Comparison of ENCODE assay signal across 24 cellular contexts in the genomic region with DNA sequence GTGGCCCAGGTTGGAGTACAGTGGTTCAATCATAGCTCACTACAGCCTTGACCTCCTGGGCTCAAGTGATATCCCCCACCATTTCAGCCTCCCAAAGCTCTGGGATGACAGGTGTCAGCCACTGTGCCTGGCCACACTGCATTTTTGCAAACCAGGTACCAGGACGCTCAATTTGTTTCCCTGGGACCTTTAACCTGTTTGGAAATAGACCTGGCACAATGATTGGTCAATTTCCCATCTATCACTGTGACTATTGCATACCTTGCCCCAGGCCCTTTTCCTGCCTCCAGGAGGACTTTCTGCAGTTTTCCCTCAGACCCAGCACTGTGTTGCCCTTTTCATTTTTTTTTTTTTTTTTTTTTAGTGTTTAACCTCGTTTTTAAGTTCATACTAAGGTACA. TPM values are rescaled to one million over a fixed set of nuclear protein-coding genes. Genes with fewer than 3 reads are reported as not detected.
DNase-seq lines count a peak whose midpoint lies in the region; ATAC-seq, FAIRE-seq and TF ChIP-seq lines count a peak whose summit lies in the region.
"Had no signal": no experiment of that assay in that cellular context is flagged by ENCODE, and none has a peak within 500 bp of the region (broad histone marks: within the 10 kb centered on the region; RNA-seq: fewer than 3 reads in every experiment).

No MANE protein-coding gene starts in this region.

- intact Hi-C loops in head of caudate nucleus (cut with DNase I): no loop called here

- H2BK20ac ChIP-seq in H9 (ENCODE audit: low read depth, low read length, poor library complexity, severe bottlenecking): no peak overlapping the region
- no peak overlapping the region for H2BK20ac ChIP-seq in H1 (ENCODE audit: low read length)

- no peak overlapping the region for H2BK15ac ChIP-seq in H9 (ENCODE audit: low read depth, low read length)
- H2BK15ac ChIP-seq in H1 (ENCODE audit: low read length): no peak overlapping the region

- H3K27ac ChIP-seq in H9 (ENCODE audit: insufficient read length, low read depth, low read length): no peak overlapping the region
- no peak overlapping the region for H3K27ac ChIP-seq in Karpas-422 (ENCODE audit: low read length)
- H3K27ac ChIP-seq in H1 (ENCODE audit: low read depth, low read length): no peak overlapping the region
- no peak overlapping the region for H3K27ac ChIP-seq in tibial nerve
- H3K27ac ChIP-seq: BLaER1 had no signal

- no peak for ATAC-seq in HG03565 (IDR thresholded peaks at IDR 0.05; ENCODE audit: unreplicated experiment)
- ATAC-seq: K562, SK-N-SH treated with all-trans-retinoic acid at 6 μM for 48 hours, T-cell had no signal

- no peak for FAIRE-seq in H1 (lab: Jason Lieb, UNC)
- FAIRE-seq: GM12891, K562, RCC 7860 had no signal

- H3K36me3 ChIP-seq in Karpas-422 (ENCODE audit: insufficient read depth, low read length): no peaks in the 10 kb centered on the region
- H3K36me3 ChIP-seq in H1 (ENCODE audit: control insufficient read depth in 2 of 4, insufficient read depth in 4 of 4, low read length in 3 of 4): no peaks in the 10 kb centered on the region
- H3K36me3 ChIP-seq in tibial nerve: no peaks in the 10 kb centered on the region
- H3K36me3 ChIP-seq: BLaER1 had no signal

- no peaks in the 10 kb centered on the region for H3K9me3 ChIP-seq in H9 (ENCODE audit: control insufficient read depth, low read depth, low read length)
- H3K9me3 ChIP-seq in Karpas-422 (ENCODE audit: low read length): no peaks in the 10 kb centered on the region
- H3K9me3 ChIP-seq in H1 (ENCODE audit: insufficient read depth in 2 of 2, low read depth in 1 of 2, low read length in 1 of 2): no peaks in the 10 kb centered on the region; a peak in 1 of 4 replicates
- H3K9me3 ChIP-seq in tibial nerve: no peaks in the 10 kb centered on the region
- H3K9me3 ChIP-seq: BLaER1 had no signal

- H3K23ac ChIP-seq in H9 (ENCODE audit: insufficient read length, low read depth, low read length) (no peak overlapping the region), H1 (ENCODE audit: insufficient read length) (no peak overlapping the region)

- H3K36me3 Mint-ChIP-seq in H9 (ENCODE audit: insufficient read depth in 1 of 3, low read depth in 3 of 3) (no peaks in the 10 kb centered on the region; a peak in 1 of 7 replicates), nephron progenitor cell (ENCODE audit: low read depth) (no peaks in the 10 kb centered on the region)
- H3K36me3 Mint-ChIP-seq: CD4-positive, alpha-beta memory T cell; T-cell had no signal

- TF ChIP-seq RAD21 in H1 (IDR thresholded peaks at IDR 0.05 in 1 of 2, conservative IDR thresholded peaks at IDR 0.05 in 1 of 2; ENCODE audit: low read depth in 2 of 2, low read length in 2 of 2): no peak

- H3T11ph ChIP-seq in H9 (ENCODE audit: low read length): no peak overlapping the region

- TF ChIP-seq EP300 in H1 (IDR thresholded peaks at IDR 0.05; ENCODE audit: borderline replicate concordance in 1 of 2, low read depth in 2 of 2, low read length in 2 of 2) (no peak), tibial nerve (IDR thresholded peaks at IDR 0.05) (no peak)

- H3K18ac ChIP-seq in H9 (ENCODE audit: insufficient read length, low read depth, low read length) (no peak overlapping the region), H1 (ENCODE audit: extremely low read depth, low read length) (no peak overlapping the region; the same call in 1 of the 2 replicates)

- H4K20me1 ChIP-seq in H9 (ENCODE audit: control insufficient read depth, insufficient read depth, insufficient read length): no peaks in the 10 kb centered on the region
- no peaks in the 10 kb centered on the region for H4K20me1 ChIP-seq in Karpas-422 (ENCODE audit: insufficient read depth, low read depth, low read length)
- no peaks in the 10 kb centered on the region for H4K20me1 ChIP-seq in H1 (replicated peaks in 1 of 2; ENCODE audit: control insufficient read depth in 1 of 2, insufficient read depth in 2 of 2, low read length in 2 of 2)
- H4K20me1 ChIP-seq: BLaER1 had no signal

- H2BK5ac ChIP-seq in H9 (ENCODE audit: insufficient read length, low read length) (no peak overlapping the region), H1 (ENCODE audit: low read depth, low read length) (no peak overlapping the region)

- no CpG with 5 or more reads among the region's 2 CpGs for WGBS in H9 (ENCODE audit: extremely low coverage, insufficient read length, low lambda C conversion rate)
- 86% methylated on average over 1 of the region's 2 CpGs; no CpG with 5 or more reads in 1 of the 2 experiments for WGBS in H1 (ENCODE audit: extremely low coverage in 1 of 2, insufficient coverage in 1 of 2, insufficient read length in 1 of 2, insufficient replicate concordance in 2 of 2, low coverage in 1 of 2, low lambda C conversion rate in 2 of 2, missing lambda C conversion rate in 1 of 2), 2 experiments
- WGBS in tibial nerve, 2 donors: 68 to 81% methylated on average over 2 of the region's 2 CpGs

- no peaks in the 10 kb centered on the region for H3K79me1 ChIP-seq in H9 (ENCODE audit: insufficient read depth, low read depth, low read length, poor library complexity, severe bottlenecking)
- no peaks in the 10 kb centered on the region for H3K79me1 ChIP-seq in H1 (ENCODE audit: low read depth, low read length)

- no peak overlapping the region for H3K56ac ChIP-seq in H9 (ENCODE audit: insufficient read length, low read depth, low read length)
- H3K56ac ChIP-seq in H1 (replicated peaks; ENCODE audit: insufficient read length, low read depth, low read length): no peak overlapping the region

- H3K4ac ChIP-seq in H9 (ENCODE audit: low read depth, low read length) (no peak overlapping the region), H1 (replicated peaks; ENCODE audit: insufficient read length, low read depth, low read length) (no peak overlapping the region)

- H3K4me1 ChIP-seq in H9 (ENCODE audit: insufficient read depth, low read length): no peaks in the 10 kb centered on the region
- H3K4me1 ChIP-seq in Karpas-422 (ENCODE audit: low read length): no peaks in the 10 kb centered on the region
- peaks cover 0 to 3% (median 0%) of the 10 kb centered on the region in 4 experiments; a peak in 1 of 7 replicates for H3K4me1 ChIP-seq in H1 (replicated peaks in 1 of 4; ENCODE audit: control insufficient read depth in 3 of 4, insufficient read depth in 4 of 4, low read length in 3 of 4)
- no peaks in the 10 kb centered on the region for H3K4me1 ChIP-seq in tibial nerve
- H3K4me1 ChIP-seq: BLaER1 had no signal

- no peak for TF ChIP-seq POLR2A in H1 (IDR thresholded peaks at IDR 0.05; ENCODE audit: control extremely low read depth in 1 of 2, low read depth in 2 of 2, low read length in 2 of 2)
- no peak for TF ChIP-seq POLR2A in tibial nerve (IDR thresholded peaks at IDR 0.05)

- H3K27me3 Mint-ChIP-seq in H9 (ENCODE audit: low read depth) (peaks cover 4% of the 10 kb centered on the region; the same call in 1 of the 2 replicates), nephron progenitor cell (ENCODE audit: low read depth, poor library complexity) (no peaks in the 10 kb centered on the region)
- H3K27me3 Mint-ChIP-seq: CD4-positive, alpha-beta memory T cell; T-cell had no signal

- H3K9me2 ChIP-seq in Karpas-422 (replicated peaks; ENCODE audit: insufficient read depth, low read length): no peaks in the 10 kb centered on the region

- H2AFZ ChIP-seq in H9 (ENCODE audit: low read length) (no peak overlapping the region), Karpas-422 (ENCODE audit: low read length) (no peak overlapping the region), H1 (ENCODE audit: low read length) (no peak overlapping the region)

- CTCF ChIA-PET in H1 (lab: Charles Lee; ENCODE audit: partially characterized antibody): interaction anchor here (2.7 kb wide), 1 partner anchor 12 kb away, joined by 11 read pairs; no protein-coding TSS in a partner anchor

- peaks cover 5 to 16% of the 10 kb centered on the region in 2 experiments; a peak in 4 of 5 replicates for H3K9me3 Mint-ChIP-seq in H9
- H3K9me3 Mint-ChIP-seq in nephron progenitor cell: no peaks in the 10 kb centered on the region
- H3K9me3 Mint-ChIP-seq: CD4-positive, alpha-beta memory T cell; T-cell had no signal

- H3K4me1 Mint-ChIP-seq in H9: peaks cover 22 to 23% of the 10 kb centered on the region in 2 experiments
- peaks cover 24% of the 10 kb centered on the region for H3K4me1 Mint-ChIP-seq in nephron progenitor cell
- H3K4me1 Mint-ChIP-seq: CD4-positive, alpha-beta memory T cell had no signal

- H3K79me2 ChIP-seq in H9 (ENCODE audit: insufficient read depth, low read length): no peaks in the 10 kb centered on the region
- H3K79me2 ChIP-seq in Karpas-422 (ENCODE audit: low read length): no peaks in the 10 kb centered on the region
- H3K79me2 ChIP-seq in H1 (ENCODE audit: control insufficient read depth in 1 of 2, insufficient read depth in 2 of 2, low read length in 2 of 2): no peaks in the 10 kb centered on the region

- H3K14ac ChIP-seq in H9 (ENCODE audit: insufficient read depth, low read length): no peak overlapping the region
- no peak overlapping the region for H3K14ac ChIP-seq in H1 (ENCODE audit: insufficient read length)

- TF ChIP-seq CTCF in H9 (conservative IDR thresholded peaks at IDR 0.05) (no peak), H1 (IDR thresholded peaks at IDR 0.05; ENCODE audit: control extremely low read depth in 1 of 3, insufficient read depth in 1 of 3, low read depth in 1 of 3, low read length in 3 of 3) (no peak), nephron progenitor cell (IDR thresholded peaks at IDR 0.05) (no peak), tibial nerve (IDR thresholded peaks at IDR 0.05) (no peak)

- H3K4me3 ChIP-seq in Karpas-422 (ENCODE audit: low read length) (no peak overlapping the region), H1 (ENCODE audit: extremely low read depth in 1 of 4, insufficient read depth in 2 of 4, low read depth in 3 of 4, low read length in 4 of 4) (no peak overlapping the region), tibial nerve (no peak overlapping the region)
- H3K4me3 ChIP-seq: BLaER1, K562 had no signal

- H3K9ac ChIP-seq in H9 (ENCODE audit: extremely low read depth, insufficient read length, low read length) (no peak overlapping the region), Karpas-422 (ENCODE audit: low read length) (no peak overlapping the region), H1 (replicated peaks in 1 of 4; ENCODE audit: extremely low read depth in 1 of 4, low read depth in 3 of 4, low read length in 3 of 4) (no peak overlapping the region)
- H3K9ac ChIP-seq: BLaER1 had no signal

- H3K27ac Mint-ChIP-seq in H9: peak overlapping the region in 2 of 3 experiments; percentile 20 to 73; a peak in 1 of 7 replicates
- peak overlapping the region; percentile 77 for H3K27ac Mint-ChIP-seq in nephron progenitor cell
- H3K27ac Mint-ChIP-seq: T-cell had no signal

- H3K4me2 ChIP-seq in H9 (ENCODE audit: insufficient read depth, insufficient read length, low read length) (no peak overlapping the region), Karpas-422 (ENCODE audit: low read depth, low read length, poor library complexity, severe bottlenecking) (no peak overlapping the region), H1 (ENCODE audit: insufficient read depth in 1 of 2, low read depth in 2 of 2, low read length in 2 of 2) (no peak overlapping the region)
- H3K4me2 ChIP-seq: BLaER1 had no signal

- H3K27me3 ChIP-seq in H9 (ENCODE audit: insufficient read depth, low read length) (no peaks in the 10 kb centered on the region), Karpas-422 (ENCODE audit: low read length) (no peaks in the 10 kb centered on the region), H1 (replicated peaks in 1 of 4; ENCODE audit: control insufficient read depth in 3 of 4, extremely low read depth in 1 of 4, insufficient read depth in 3 of 4, low read length in 3 of 4) (no peaks in the 10 kb centered on the region; a peak in 1 of 7 replicates), tibial nerve (no peaks in the 10 kb centered on the region)
- H3K27me3 ChIP-seq: BLaER1 had no signal

- no peak overlapping the region for H2AK5ac ChIP-seq in H9 (ENCODE audit: insufficient read length, low read length)
- H2AK5ac ChIP-seq in H1 (ENCODE audit: low read depth, low read length): no peak overlapping the region

- H4K5ac ChIP-seq in H9 (ENCODE audit: insufficient read length, low read depth, low read length) (no peak overlapping the region), H1 (ENCODE audit: insufficient read length, low read depth, low read length) (no peak overlapping the region)

- H4K8ac ChIP-seq in H9 (replicated peaks; ENCODE audit: insufficient read length, low read depth, low read length) (no peak overlapping the region), H1 (ENCODE audit: extremely low read depth, insufficient read depth, low read length) (no peak overlapping the region)

- H3K4me3 Mint-ChIP-seq in H9 (no peak overlapping the region), nephron progenitor cell (no peak overlapping the region)
- H3K4me3 Mint-ChIP-seq: CD4-positive, alpha-beta memory T cell; T-cell had no signal

- H3K23me2 ChIP-seq in H9 (ENCODE audit: insufficient read length, low read depth, low read length, poor library complexity, severe bottlenecking) (no peaks in the 10 kb centered on the region), H1 (ENCODE audit: low read depth, low read length) (0 out of 2 replicates have a peak, but pooled peaks cover 3% of the 10 kb centered on the region)

- DNase-seq in H9 (no peak), Karpas-422 (peak; percentile 22), H1 (ENCODE audit: low read depth in 1 of 2, low spot score in 2 of 2) (no peak), nephron progenitor cell (no peak), tibial nerve (ENCODE audit: low spot score in 2 of 2) (no peak), head of caudate nucleus (no peak), Kasumi-1 (lab: John Stamatoyannopoulos, UW) (no peak)
- DNase-seq: CD4-positive, alpha-beta memory T cell; DND-41; HCEC 1CT; NCI-H1105 treated with DMSO at 0.1 percent for 48 hours; NCI-H2029 treated with DMSO at 0.1 percent for 48 hours; NCI-H226; NCI-H524 treated with DMSO at 0.1 percent for 48 hours; NCI-H82; SHP77 treated with DMSO at 0.1 percent for 48 hours; T-cell had no signal

- no peak overlapping the region for H2BK120ac ChIP-seq in H9 (ENCODE audit: low read depth, low read length, poor library complexity, severe bottlenecking)
- H2BK120ac ChIP-seq in H1 (replicated peaks; ENCODE audit: low read depth, low read length): no peak overlapping the region

- POLR2A ChIA-PET in H1 (lab: Charles Lee; ENCODE audit: partially characterized antibody): interaction anchor here (0.7 to 6.5 kb wide), 3 partner anchors 10 to 52 kb away, joined by 3 to 62 read pairs (median 3); partner anchors contain the start of gene FUS

- no peak overlapping the region for H4K91ac ChIP-seq in H9 (ENCODE audit: insufficient read length, low read depth, low read length)
- no peak overlapping the region for H4K91ac ChIP-seq in H1 (replicated peaks; ENCODE audit: insufficient read length, low read length)

- H2BK12ac ChIP-seq in H9 (ENCODE audit: insufficient read length, low read depth, low read length) (no peak overlapping the region), H1 (ENCODE audit: low read depth, low read length) (0 out of 2 replicates have a peak overlapping the region, but pooled peaks have one; percentile 7)

RNA-seq across cellular contexts. Expression of gene FUS, which starts 11.1 kb away (rescaled TPM):
- total RNA-seq in H9 (2021) (953 and 1,034 TPM in 2 replicates), tibial nerve (100 to 1,000 TPM in 3 of 4 donors, 10 to 100 TPM in 1; 91.8 to 125 (median 109) TPM)
- total RNA-seq in Karpas-422 (2014; rRNA removed; shearing (Covaris generic); ENCODE audit: low replicate concordance): 51.4 and 61.7 TPM in 2 replicates
- total RNA-seq in H1 (2021; fragmentation: NEBNext Ultra II Directional; extraction: Animal tissue kit (Norgen Biotek cat#: 25700)): 685 and 686 TPM in 2 replicates
- 484 and 491 TPM in 2 replicates for polyA plus RNA-seq in H1 (2011; rRNA removed)
- 464 TPM for polyA plus RNA-seq in H1 (2011; cell fraction: cytosol; rRNA removed)
- 680 TPM for polyA plus RNA-seq in H1 (2011; cell fraction: nucleus; rRNA removed)
- polyA plus RNA-seq in H1 (2012, experiment 1 of 2): 1,043 to 1,228 TPM (median 1,129 TPM) in 4 replicates
- 352 TPM for polyA plus RNA-seq in H1 (2012, experiment 2 of 2)
- 689 TPM for polyA plus RNA-seq in H1 (2013, experiment 1 of 2)
- polyA plus RNA-seq in H1 (2013, experiment 2 of 2): 688 TPM
- polyA minus RNA-seq in H1 (2011; rRNA and poly(A)+ RNA removed): 207 and 224 TPM in 2 replicates
- polyA minus RNA-seq in H1 (2011; cell fraction: cytosol; rRNA and poly(A)+ RNA removed): 462 TPM
- 413 TPM for polyA minus RNA-seq in H1 (2011; cell fraction: nucleus; rRNA and poly(A)+ RNA removed)

RNA-seq across cellular contexts. Expression of gene PRSS36, which starts 19.0 kb away (rescaled TPM):
- total RNA-seq in H9 (2021): 0.66 and 0.72 TPM in 2 replicates
- total RNA-seq in Karpas-422 (2014; rRNA removed; shearing (Covaris generic); ENCODE audit: low replicate concordance): not detected in 2 replicates
- total RNA-seq in H1 (2021; fragmentation: NEBNext Ultra II Directional; extraction: Animal tissue kit (Norgen Biotek cat#: 25700)): 1.3 TPM in 2 replicates
- 1.9 and 3.1 TPM in 2 replicates for polyA plus RNA-seq in H1 (2011; rRNA removed)
- 2.3 TPM for polyA plus RNA-seq in H1 (2011; cell fraction: cytosol; rRNA removed)
- polyA plus RNA-seq in H1 (2011; cell fraction: nucleus; rRNA removed): 3.5 TPM
- 0.76 to 1.4 TPM (median 1.1 TPM) in 4 replicates for polyA plus RNA-seq in H1 (2012, experiment 1 of 2)
- 0.33 TPM for polyA plus RNA-seq in H1 (2012, experiment 2 of 2)
- polyA plus RNA-seq in H1 (2013, experiment 1 of 2): 0.87 TPM
- polyA plus RNA-seq in H1 (2013, experiment 2 of 2): 0.68 TPM
- polyA minus RNA-seq in H1 (2011; rRNA and poly(A)+ RNA removed): 0.41 TPM in 1 of 2 replicates, not detected in the other
- not detected for polyA minus RNA-seq in H1 (2011; cell fraction: cytosol; rRNA and poly(A)+ RNA removed)
- polyA minus RNA-seq in H1 (2011; cell fraction: nucleus; rRNA and poly(A)+ RNA removed): 1.7 TPM
- 10 to 100 TPM in 2 of 4 donors, 1 to 10 TPM in 2; 6.5 to 21.3 (median 10.8) TPM for total RNA-seq in tibial nerve
- total RNA-seq: G401 had no signal

RNA-seq across cellular contexts. Expression of gene PRSS8, which starts 33.3 kb away (rescaled TPM):
- 64.0 and 65.0 TPM in 2 replicates for total RNA-seq in H9 (2021)
- total RNA-seq in Karpas-422 (2014; rRNA removed; shearing (Covaris generic); ENCODE audit: low replicate concordance): not detected in 2 replicates
- total RNA-seq in H1 (2021; fragmentation: NEBNext Ultra II Directional; extraction: Animal tissue kit (Norgen Biotek cat#: 25700)): 86.1 and 87.7 TPM in 2 replicates
- polyA plus RNA-seq in H1 (2011; rRNA removed): 273 and 321 TPM in 2 replicates
- 136 TPM for polyA plus RNA-seq in H1 (2011; cell fraction: cytosol; rRNA removed)
- polyA plus RNA-seq in H1 (2011; cell fraction: nucleus; rRNA removed): 162 TPM
- 71.0 to 119 TPM (median 109 TPM) in 4 replicates for polyA plus RNA-seq in H1 (2012, experiment 1 of 2)
- polyA plus RNA-seq in H1 (2012, experiment 2 of 2): 123 TPM
- polyA plus RNA-seq in H1 (2013, experiment 1 of 2): 180 TPM
- polyA plus RNA-seq in H1 (2013, experiment 2 of 2): 205 TPM
- 56.1 and 63.2 TPM in 2 replicates for polyA minus RNA-seq in H1 (2011; rRNA and poly(A)+ RNA removed)
- polyA minus RNA-seq in H1 (2011; cell fraction: cytosol; rRNA and poly(A)+ RNA removed): 86.6 TPM
- polyA minus RNA-seq in H1 (2011; cell fraction: nucleus; rRNA and poly(A)+ RNA removed): 37.2 TPM
- total RNA-seq in tibial nerve: under 1 TPM in 1 of 4 donors, not detected in 3; 0.20 TPM
- total RNA-seq: CD4-positive, alpha-beta memory T cell; G401 had no signal

RNA-seq across cellular contexts. Expression of gene PYCARD, which starts 33.7 kb away (rescaled TPM):
- total RNA-seq in H9 (2021) (37.5 and 38.5 TPM in 2 replicates), tibial nerve (10 to 100 TPM; 27.8 to 64.5 (median 46.7) TPM)
- 78.0 and 206 TPM in 2 replicates for total RNA-seq in Karpas-422 (2014; rRNA removed; shearing (Covaris generic); ENCODE audit: low replicate concordance)
- 29.9 and 32.2 TPM in 2 replicates for total RNA-seq in H1 (2021; fragmentation: NEBNext Ultra II Directional; extraction: Animal tissue kit (Norgen Biotek cat#: 25700))
- 77.9 and 87.0 TPM in 2 replicates for polyA plus RNA-seq in H1 (2011; rRNA removed)
- polyA plus RNA-seq in H1 (2011; cell fraction: cytosol; rRNA removed): 73.9 TPM
- polyA plus RNA-seq in H1 (2011; cell fraction: nucleus; rRNA removed): 54.1 TPM
- 36.7 to 66.7 TPM (median 58.8 TPM) in 4 replicates for polyA plus RNA-seq in H1 (2012, experiment 1 of 2)
- polyA plus RNA-seq in H1 (2012, experiment 2 of 2): 41.9 TPM
- polyA plus RNA-seq in H1 (2013, experiment 1 of 2): 29.1 TPM
- polyA plus RNA-seq in H1 (2013, experiment 2 of 2): 29.0 TPM
- polyA minus RNA-seq in H1 (2011; rRNA and poly(A)+ RNA removed): 9.6 and 13.2 TPM in 2 replicates
- 17.5 TPM for polyA minus RNA-seq in H1 (2011; cell fraction: cytosol; rRNA and poly(A)+ RNA removed)
- polyA minus RNA-seq in H1 (2011; cell fraction: nucleus; rRNA and poly(A)+ RNA removed): 11.4 TPM

RNA-seq across cellular contexts. Expression of gene TRIM72, which starts 45.1 kb away (rescaled TPM):
- total RNA-seq in H9 (2021) (1.2 and 1.3 TPM in 2 replicates), tibial nerve (under 1 TPM in 3 of 4 donors, not detected in 1; under 0.01 to 0.60 (median 0.21) TPM)
- not detected in 2 replicates for total RNA-seq in Karpas-422 (2014; rRNA removed; shearing (Covaris generic); ENCODE audit: low replicate concordance)
- total RNA-seq in H1 (2021; fragmentation: NEBNext Ultra II Directional; extraction: Animal tissue kit (Norgen Biotek cat#: 25700)): 1.3 and 2.1 TPM in 2 replicates
- 0.57 and 0.97 TPM in 2 replicates for polyA plus RNA-seq in H1 (2011; rRNA removed)
- polyA plus RNA-seq in H1 (2011; cell fraction: cytosol; rRNA removed): 0.58 TPM
- polyA plus RNA-seq in H1 (2011; cell fraction: nucleus; rRNA removed): 1.3 TPM
- polyA plus RNA-seq in H1 (2012, experiment 1 of 2): 0.84 to 1.6 TPM (median 1.1 TPM) in 4 replicates
- 0.38 TPM for polyA plus RNA-seq in H1 (2012, experiment 2 of 2)
- polyA plus RNA-seq in H1 (2013, experiment 1 of 2): 0.28 TPM
- 0.26 TPM for polyA plus RNA-seq in H1 (2013, experiment 2 of 2)
- 0.57 and 0.93 TPM in 2 replicates for polyA minus RNA-seq in H1 (2011; rRNA and poly(A)+ RNA removed)
- polyA minus RNA-seq in H1 (2011; cell fraction: cytosol; rRNA and poly(A)+ RNA removed): 2.1 TPM
- polyA minus RNA-seq in H1 (2011; cell fraction: nucleus; rRNA and poly(A)+ RNA removed): 0.50 TPM
- total RNA-seq: CD4-positive, alpha-beta memory T cell; G401 had no signal
- polyA plus RNA-seq: CD4-positive, alpha-beta memory T cell; K562 had no signal

Comparison
In these comparisons a context has a peak if more than half of its experiments do, and no peak if none do; other contexts are left out.
1. RNA of gene PRSS8, which starts 33.3 kb away (total RNA-seq): 86.1 to 87.7 TPM in H1 and 64.0 to 65.0 TPM in H9; not detected in Karpas-422 and 0.20 TPM in tibial nerve; every median in the first group is over 10 times any median in the second.